In the genomic region with DNA sequence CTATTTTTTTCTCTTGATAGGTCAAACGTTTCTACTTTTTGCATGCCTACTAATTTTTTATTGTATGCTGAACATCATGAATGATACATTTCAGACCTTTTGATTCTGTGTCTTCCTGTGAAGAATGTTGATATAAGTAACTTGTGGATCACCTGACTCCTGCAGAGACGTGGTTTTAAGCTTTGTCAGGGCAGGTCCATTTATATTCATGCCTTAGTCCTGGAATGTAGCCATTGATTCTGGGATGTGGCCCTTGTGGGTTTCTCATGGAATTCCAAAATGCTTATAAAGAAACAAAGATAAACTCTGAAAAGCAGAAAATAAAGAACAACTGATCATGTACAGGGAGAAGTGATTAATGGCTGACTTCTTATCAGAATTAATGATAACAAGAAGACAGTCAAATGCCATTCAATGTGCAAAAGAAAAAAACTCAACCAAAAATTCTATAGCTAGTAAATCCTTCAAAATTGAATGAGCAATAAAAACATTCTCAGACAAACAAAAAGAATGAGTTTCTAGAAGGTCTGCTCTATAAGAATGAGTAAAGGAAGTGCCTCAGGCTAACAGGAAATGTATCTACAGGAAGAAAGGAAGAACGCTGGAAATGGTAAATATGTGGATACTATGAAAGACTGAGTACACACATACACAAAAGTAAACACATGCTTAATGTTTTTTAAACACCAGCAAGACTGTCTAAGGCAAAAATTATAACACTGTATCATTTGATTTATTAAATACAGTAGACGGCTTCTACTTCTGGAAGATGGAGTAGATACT, we compare ENCODE assay signal across 25 cellular contexts.
DNase-seq lines count a peak whose midpoint lies in the region; ATAC-seq, FAIRE-seq and TF ChIP-seq lines count a peak whose summit lies in the region.
"Had no signal": no experiment of that assay in that cellular context is flagged by ENCODE, and none has a peak within 500 bp of the region (broad histone marks: within the 10 kb centered on the region; RNA-seq: fewer than 3 reads in every experiment).

No MANE protein-coding gene starts in this region.

- ATAC-seq in T-cell (replicated peaks in 1 of 4) = no peak
- ATAC-seq: CD8-positive, alpha-beta T cell; GM12878; K562 had no signal

- H3K36me3 Mint-ChIP-seq in endothelial cell (ENCODE audit: low read depth, unreplicated experiment) (no peaks in the 10 kb centered on the region), T-cell (no peaks in the 10 kb centered on the region)
- H3K36me3 Mint-ChIP-seq in activated naive CD8-positive, alpha-beta T cell treated with anti-CD3 and anti-CD28 coated beads for 36 hours = no peaks in the 10 kb centered on the region
- H3K36me3 Mint-ChIP-seq: CD8-positive, alpha-beta T cell had no signal

- peaks cover 31% of the 10 kb centered on the region for H3K4me1 Mint-ChIP-seq in endothelial cell (ENCODE audit: unreplicated experiment)
- no peaks in the 10 kb centered on the region for H3K4me1 Mint-ChIP-seq in activated naive CD8-positive, alpha-beta T cell treated with anti-CD3 and anti-CD28 coated beads for 36 hours
- H3K4me1 Mint-ChIP-seq in T-cell = no peaks in the 10 kb centered on the region
- H3K4me1 Mint-ChIP-seq: B cell had no signal

- no peak overlapping the region for H3K4me3 ChIP-seq in SK-N-MC
- H3K4me3 ChIP-seq: GM12878, K562 had no signal

- FAIRE-seq in HTR-8/SVneo (lab: Jason Lieb, UNC) = no peak
- FAIRE-seq: GM12878, K562 had no signal

- H3K27ac ChIP-seq in SK-N-MC = no peak overlapping the region
- H3K27ac ChIP-seq: C4-2B had no signal

- CTCF ChIA-PET in T-cell (lab: Charles Lee) = no interaction called here

- no peak for TF ChIP-seq CTCF in endothelial cell (IDR thresholded peaks at IDR 0.05; ENCODE audit: unreplicated experiment)

- H3K4me3 Mint-ChIP-seq in endothelial cell (ENCODE audit: unreplicated experiment) = no peak overlapping the region
- H3K4me3 Mint-ChIP-seq in activated naive CD8-positive, alpha-beta T cell treated with anti-CD3 and anti-CD28 coated beads for 36 hours = no peak overlapping the region
- H3K4me3 Mint-ChIP-seq in T-cell = no peak overlapping the region
- H3K4me3 Mint-ChIP-seq: B cell; CD8-positive, alpha-beta T cell; H9 had no signal

- no peaks in the 10 kb centered on the region for H3K27me3 Mint-ChIP-seq in endothelial cell (ENCODE audit: unreplicated experiment)
- peaks cover 43% of the 10 kb centered on the region for H3K27me3 Mint-ChIP-seq in activated naive CD8-positive, alpha-beta T cell treated with anti-CD3 and anti-CD28 coated beads for 36 hours
- peaks cover 31 to 36% of the 10 kb centered on the region in 2 donors for H3K27me3 Mint-ChIP-seq in T-cell
- H3K27me3 Mint-ChIP-seq: B cell had no signal

- H3K36me3 ChIP-seq in SK-N-MC (ENCODE audit: insufficient read depth, low read length) = no peaks in the 10 kb centered on the region

- H3K27ac Mint-ChIP-seq in endothelial cell (ENCODE audit: unreplicated experiment) (peak overlapping the region; percentile 79), T-cell (no peak overlapping the region)
- H3K27ac Mint-ChIP-seq in activated naive CD8-positive, alpha-beta T cell treated with anti-CD3 and anti-CD28 coated beads for 36 hours = no peak overlapping the region
- H3K27ac Mint-ChIP-seq: B cell; CD8-positive, alpha-beta T cell; H9 had no signal

- POLR2A ChIA-PET in T-cell (lab: Charles Lee) = no interaction called here

- H3K9me3 Mint-ChIP-seq in endothelial cell (ENCODE audit: unreplicated experiment) = no peaks in the 10 kb centered on the region
- peaks cover 10% of the 10 kb centered on the region for H3K9me3 Mint-ChIP-seq in activated naive CD8-positive, alpha-beta T cell treated with anti-CD3 and anti-CD28 coated beads for 36 hours
- H3K9me3 Mint-ChIP-seq in T-cell = peaks cover 0 to 11% (median 9%) of the 10 kb centered on the region in 3 donors

- H3K9ac ChIP-seq in SK-N-MC (ENCODE audit: insufficient read length) = no peak overlapping the region

- no peaks in the 10 kb centered on the region for H3K9me3 ChIP-seq in SK-N-MC (ENCODE audit: low read depth, low read length)

- DNase-seq in NCI-H226 = peak; percentile 37
- peak; percentile 86 for DNase-seq in SK-N-MC (ENCODE audit: low read depth, low spot score)
- DNase-seq in endothelial cell (ENCODE audit: low spot score) = no peak
- DNase-seq in HTR-8/SVneo (ENCODE audit: insufficient read length, low spot score) = no peak
- DNase-seq in NCI-H2227 treated with DMSO at 0.1 percent for 48 hours (lab: John Stamatoyannopoulos, UW) = no peak
- no peak for DNase-seq in activated naive CD8-positive, alpha-beta T cell treated with anti-CD3 and anti-CD28 coated beads for 36 hours
- no peak for DNase-seq in T-cell
- DNase-seq: CD8-positive, alpha-beta T cell; DMS 273 treated with DMSO at 0.1 percent for 48 hours; DMS79; EL; GDM1; H9; Kasumi-1; MV-4-11; NCI-H1105; NCI-H1436 treated with DMSO at 0.1 percent for 48 hours; NCI-H187 treated with DMSO at 0.1 percent for 48 hours; NCI-H748 treated with DMSO at 0.1 percent for 48 hours; RPMI8226; SHP77 had no signal

Comparison
In these comparisons a context has a peak if more than half of its experiments do, and no peak if none do; other contexts are left out.
1. DNase-seq: peak in NCI-H226 (single experiment) and SK-N-MC (single experiment); none in endothelial cell (single experiment), HTR-8/SVneo (single experiment), NCI-H2227 treated with DMSO at 0.1 percent for 48 hours (single experiment), activated naive CD8-positive, alpha-beta T cell treated with anti-CD3 and anti-CD28 coated beads for 36 hours (single experiment) and T-cell (0 of 34).